Comparison of ENCODE assay signal across 12 cellular contexts in the genomic region with DNA sequence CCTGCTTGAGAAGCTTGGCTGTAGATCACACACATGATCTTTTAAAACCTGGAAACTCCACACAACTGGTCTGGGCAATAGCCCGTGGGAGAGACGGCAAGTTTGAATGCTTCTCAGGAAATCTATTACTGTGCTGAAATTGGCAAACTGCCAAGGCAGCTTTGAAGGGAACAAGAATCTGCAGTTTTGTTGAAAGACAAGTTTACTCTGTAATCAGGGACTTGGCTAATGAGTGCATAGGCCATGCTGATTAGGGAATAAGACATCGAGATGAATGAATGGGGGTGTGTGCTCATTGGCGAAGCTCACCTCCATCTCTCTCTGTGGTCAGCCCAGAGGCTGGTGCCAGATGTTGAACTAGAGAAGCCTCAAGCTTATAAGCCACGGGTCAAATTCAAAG.
DNase-seq lines count a peak whose midpoint lies in the region; ATAC-seq and TF ChIP-seq lines count a peak whose summit lies in the region.
"Had no signal": no experiment of that assay in that cellular context is flagged by ENCODE, and none has a peak within 500 bp of the region (broad histone marks: within the 10 kb centered on the region; RNA-seq: fewer than 3 reads in every experiment).

No MANE protein-coding gene starts in this region.

- H3K27me3 Mint-ChIP-seq in CD14-positive monocyte (ENCODE audit: low read depth in 3 of 3), result peaks cover 14 to 18% (median 18%) of the 10 kb centered on the region in 3 donors

- no peaks in the 10 kb centered on the region for H3K9me3 Mint-ChIP-seq in CD14-positive monocyte
- H3K9me3 Mint-ChIP-seq in stimulated activated effector memory CD8-positive, alpha-beta T cell treated with anti-CD3 and anti-CD28 coated beads, Interleukin-12 subunit alpha, Interleukin-12 subunit beta, amount 100 ng/mL, for 72 hours, result no peaks in the 10 kb centered on the region

- peak; percentile 38 for DNase-seq in AG08395 (ENCODE audit: low spot score)
- DNase-seq in M059J (ENCODE audit: low read depth), result peak; percentile 62
- DNase-seq in iris pigment epithelial cell (ENCODE audit: low read depth), result peak; percentile 82
- no peak for DNase-seq in CD14-positive monocyte (ENCODE audit: low spot score)
- no peak for DNase-seq in stimulated activated effector memory CD8-positive, alpha-beta T cell treated with anti-CD3 and anti-CD28 coated beads, Interleukin-12 subunit alpha, Interleukin-12 subunit beta, amount 100 ng/mL, for 72 hours (ENCODE audit: low spot score in 2 of 2)
- no peak for DNase-seq in SW 1271 (lab: John Stamatoyannopoulos, UW)
- DNase-seq: activated CD4-positive, alpha-beta T cell treated with anti-CD3 and anti-CD28 coated beads for 36 hours had no signal

- H3K27ac Mint-ChIP-seq in CD14-positive monocyte, result no peak overlapping the region
- no peak overlapping the region for H3K27ac Mint-ChIP-seq in stimulated activated effector memory CD8-positive, alpha-beta T cell treated with anti-CD3 and anti-CD28 coated beads, Interleukin-12 subunit alpha, Interleukin-12 subunit beta, amount 100 ng/mL, for 72 hours
- H3K27ac Mint-ChIP-seq: activated CD4-positive, alpha-beta T cell treated with anti-CD3 and anti-CD28 coated beads for 36 hours had no signal

- no peak for ATAC-seq in stimulated activated effector memory CD8-positive, alpha-beta T cell treated with anti-CD3 and anti-CD28 coated beads, Interleukin-12 subunit alpha, Interleukin-12 subunit beta, amount 100 ng/mL, for 72 hours
- ATAC-seq in HG03045 (IDR thresholded peaks at IDR 0.05; ENCODE audit: unreplicated experiment), result no peak
- ATAC-seq: activated CD4-positive, alpha-beta T cell treated with anti-CD3 and anti-CD28 coated beads for 36 hours had no signal

- no peak overlapping the region for H3K4me3 Mint-ChIP-seq in CD14-positive monocyte
- no peak overlapping the region for H3K4me3 Mint-ChIP-seq in stimulated activated effector memory CD8-positive, alpha-beta T cell treated with anti-CD3 and anti-CD28 coated beads, Interleukin-12 subunit alpha, Interleukin-12 subunit beta, amount 100 ng/mL, for 72 hours
- H3K4me3 Mint-ChIP-seq: activated CD4-positive, alpha-beta T cell treated with anti-CD3 and anti-CD28 coated beads for 36 hours had no signal

- intact Hi-C loops in CD14-positive monocyte (cut with micrococcal nuclease), result no loop called here

- H3K27ac ChIP-seq in VCaP, result peak overlapping the region; percentile 40
- H3K27ac ChIP-seq: C4-2B, skin epidermis, thoracic aorta had no signal

- TF ChIP-seq CTCF in VCaP (conservative IDR thresholded peaks at IDR 0.05), result no peak
- TF ChIP-seq CTCF in CD14-positive monocyte (IDR thresholded peaks at IDR 0.05), result no peak

- no peaks in the 10 kb centered on the region for H3K36me3 Mint-ChIP-seq in CD14-positive monocyte
- no peaks in the 10 kb centered on the region for H3K36me3 Mint-ChIP-seq in stimulated activated effector memory CD8-positive, alpha-beta T cell treated with anti-CD3 and anti-CD28 coated beads, Interleukin-12 subunit alpha, Interleukin-12 subunit beta, amount 100 ng/mL, for 72 hours

- H3K4me1 Mint-ChIP-seq in CD14-positive monocyte, result no peaks in the 10 kb centered on the region
- no peaks in the 10 kb centered on the region for H3K4me1 Mint-ChIP-seq in stimulated activated effector memory CD8-positive, alpha-beta T cell treated with anti-CD3 and anti-CD28 coated beads, Interleukin-12 subunit alpha, Interleukin-12 subunit beta, amount 100 ng/mL, for 72 hours
- H3K4me1 Mint-ChIP-seq: activated CD4-positive, alpha-beta T cell treated with anti-CD3 and anti-CD28 coated beads for 36 hours had no signal

Comparison
In these comparisons a context has a peak if more than half of its experiments do, and no peak if none do; other contexts are left out.
1. DNase-seq: peak in AG08395 (single experiment), M059J (single experiment) and iris pigment epithelial cell (single experiment); none in CD14-positive monocyte (single experiment), stimulated activated effector memory CD8-positive, alpha-beta T cell treated with anti-CD3 and anti-CD28 coated beads, Interleukin-12 subunit alpha, Interleukin-12 subunit beta, amount 100 ng/mL, for 72 hours (0 of 2) and SW 1271 (0 of 2).